Comparison of ENCODE assay signal across 1 cellular context in genomic region chr20:29753410-29753715, GRCh38.
TF ChIP-seq lines count a peak whose summit lies in the region.
"Not testable (repeated sequence)": the region's sequence is repeated elsewhere in the genome, so short reads cannot be mapped to it uniquely, and the experiment has no call there.

No MANE protein-coding gene starts in this region.

TF ChIP-seq in K562, 482 proteins besides CTCF, POLR2A, EP300 and RAD21 (continued from another document):
- not testable (repeated sequence) for TF ChIP-seq PBX2 (CRISPR knock-in tag; IDR thresholded peaks at IDR 0.05; ENCODE audit: low read depth)
- TF ChIP-seq PBX2 (tag; conservative IDR thresholded peaks at IDR 0.05; ENCODE audit: low read depth) = 0 out of 2 replicates have a peak, but pooled peaks have one; percentile 11
- TF ChIP-seq RFX1 (IDR thresholded peaks at IDR 0.05) = peak; percentile 55
- peak; percentile 36; the same call in 1 of the 2 replicates for TF ChIP-seq PKNOX1 (IDR thresholded peaks at IDR 0.05)
